8 cellular contexts compared by ENCODE assay signal in genomic region chr16:87487361-87487924, GRCh38. TPM values are rescaled to one million over a fixed set of nuclear protein-coding genes. Genes with fewer than 3 reads are reported as not detected.
DNase-seq lines count a peak whose midpoint lies in the region; ATAC-seq and TF ChIP-seq lines count a peak whose summit lies in the region.

No MANE protein-coding gene starts in this region.

- peak overlapping the region; percentile 48 for H3K27ac ChIP-seq in hepatocyte

- H3K4me1 ChIP-seq in hepatocyte (ENCODE audit: insufficient read depth): peaks cover 57% of the 10 kb centered on the region

- H3K36me3 ChIP-seq in hepatocyte (replicated peaks; ENCODE audit: insufficient read depth, low read depth): no peaks in the 10 kb centered on the region

- peaks cover 91% of the 10 kb centered on the region for H4K20me1 ChIP-seq in hepatocyte (ENCODE audit: insufficient read depth, poor library complexity, severe bottlenecking)

- H3K4me3 ChIP-seq in hepatocyte: no peak overlapping the region

- no peak for TF ChIP-seq CTCF in hepatocyte (IDR thresholded peaks at IDR 0.05; ENCODE audit: poor library complexity)

- no peak for ATAC-seq in Right ventricle myocardium inferior
- ATAC-seq in GM19035 (IDR thresholded peaks at IDR 0.05; ENCODE audit: unreplicated experiment): no peak

- WGBS in hepatocyte (ENCODE audit: low lambda C conversion rate, missing lambda C conversion rate): 69% methylated on average over 23 of the region's 24 CpGs

- peaks cover 91% of the 10 kb centered on the region for H3K79me2 ChIP-seq in hepatocyte

- intact Hi-C loops in Right ventricle myocardium inferior (cut with DNase I): no loop called here
- intact Hi-C loops in cardiac septum (cut with DNase I): no loop called here

- DNase-seq in Right ventricle myocardium inferior (ENCODE audit: missing footprints): peak; percentile 66
- no peak for DNase-seq in cardiac septum (ENCODE audit: low spot score)
- DNase-seq in activated CD4-positive, CD25-positive, alpha-beta regulatory T cell (lab: John Stamatoyannopoulos, UW): peak; percentile 27 to 59 (median 51)
- peak; percentile 72 for DNase-seq in hepatocyte (ENCODE audit: low spot score)
- peak; percentile 52 for DNase-seq in superior temporal gyrus (ENCODE audit: extremely low spot score)
- DNase-seq in amniotic stem cell (lab: John Stamatoyannopoulos, UW): no peak
- no peak for DNase-seq in T1000 (lab: John Stamatoyannopoulos, UW)

- no peak overlapping the region for H2AFZ ChIP-seq in hepatocyte

- H3K9me2 ChIP-seq in hepatocyte (replicated peaks; ENCODE audit: insufficient read depth): no peaks in the 10 kb centered on the region

- H3K9me3 ChIP-seq in hepatocyte (ENCODE audit: low read depth): no peaks in the 10 kb centered on the region

- H3K4me2 ChIP-seq in hepatocyte: peak overlapping the region; percentile 63

- H3K27me3 ChIP-seq in hepatocyte: no peaks in the 10 kb centered on the region

RNA-seq across cellular contexts. Expression of gene ZCCHC14, which starts 5.4 kb away (rescaled TPM):
- total RNA-seq in Right ventricle myocardium inferior: 14.4 TPM
- total RNA-seq in cardiac septum: 20.5 TPM
- 12.6 and 14.5 TPM in 2 replicates for total RNA-seq in hepatocyte
- polyA plus RNA-seq in hepatocyte: 4.3 and 5.8 TPM in 2 replicates

Comparison
In these comparisons a context has a peak if more than half of its experiments do, and no peak if none do; other contexts are left out.
1. DNase-seq: peak in Right ventricle myocardium inferior (single experiment), activated CD4-positive, CD25-positive, alpha-beta regulatory T cell (4 of 4), hepatocyte (single experiment) and superior temporal gyrus (single experiment); none in cardiac septum (single experiment), amniotic stem cell (single experiment) and T1000 (single experiment).